In genomic region chr12:64796205-64796845, GRCh38 we compare ENCODE assay signal across 8 cellular contexts. TPM values are rescaled to one million over a fixed set of nuclear protein-coding genes. Genes with fewer than 3 reads are reported as not detected.
A peak's percentile ranks its signal among the peaks of the same experiment; 100 is the strongest.
DNase-seq lines count a peak whose midpoint lies in the region; ATAC-seq and TF ChIP-seq lines count a peak whose summit lies in the region.

No MANE protein-coding gene starts in this region.

- H3K27me3 ChIP-seq in endodermal cell (ENCODE audit: control insufficient read depth, insufficient read depth, low read length, poor library complexity, severe bottlenecking) = no peaks in the 10 kb centered on the region
- no peaks in the 10 kb centered on the region for H3K27me3 ChIP-seq in suprapubic skin

- no peaks in the 10 kb centered on the region for H3K36me3 ChIP-seq in endodermal cell (ENCODE audit: control insufficient read depth, insufficient read depth, low read length)
- H3K36me3 ChIP-seq in suprapubic skin = no peaks in the 10 kb centered on the region

- H3K36me3 Mint-ChIP-seq in endodermal cell (ENCODE audit: low read depth) = no peaks in the 10 kb centered on the region

- no peak overlapping the region for H3K27ac ChIP-seq in endodermal cell (ENCODE audit: low read depth, low read length)
- no peak overlapping the region for H3K27ac ChIP-seq in suprapubic skin

- no peaks in the 10 kb centered on the region for H3K27me3 Mint-ChIP-seq in endodermal cell (ENCODE audit: insufficient read depth)

- H3K9me3 Mint-ChIP-seq in endodermal cell = no peaks in the 10 kb centered on the region

- ATAC-seq in GM19395 (IDR thresholded peaks at IDR 0.05; ENCODE audit: unreplicated experiment) = peak; percentile 74
- ATAC-seq in HG03469 (IDR thresholded peaks at IDR 0.05; ENCODE audit: unreplicated experiment) = peak; percentile 79

- H3K4me1 ChIP-seq in endodermal cell (ENCODE audit: control insufficient read depth, insufficient read depth, low read length) = peaks cover 7% of the 10 kb centered on the region
- peaks cover 6% of the 10 kb centered on the region for H3K4me1 ChIP-seq in suprapubic skin

- H3K4me3 ChIP-seq in endodermal cell (ENCODE audit: low read length) = no peak overlapping the region
- H3K4me3 ChIP-seq in suprapubic skin = no peak overlapping the region

- no peak overlapping the region for H3K4me3 Mint-ChIP-seq in endodermal cell

- H3K9ac ChIP-seq in endodermal cell (ENCODE audit: extremely low read depth, low read length, poor library complexity, severe bottlenecking) = no peak overlapping the region

- H3K9me3 ChIP-seq in endodermal cell (ENCODE audit: control insufficient read depth, low read length) (no peaks in the 10 kb centered on the region), suprapubic skin (no peaks in the 10 kb centered on the region)

- H3K4me1 Mint-ChIP-seq in endodermal cell = peaks cover 9% of the 10 kb centered on the region

- peak overlapping the region; percentile 52 for H3K27ac Mint-ChIP-seq in endodermal cell

- no peak for TF ChIP-seq EP300 in suprapubic skin (IDR thresholded peaks at IDR 0.05)

- DNase-seq in COLO668 (lab: John Stamatoyannopoulos, UW; ENCODE audit: unreplicated experiment) (peak; percentile 79), NCI-H446 treated with DMSO at 0.1 percent for 48 hours (lab: John Stamatoyannopoulos, UW) (peak; percentile 64), endodermal cell (peak; percentile 85), middle frontal gyrus (ENCODE audit: extremely low spot score, low spot score) (peak; percentile 47), suprapubic skin (ENCODE audit: low spot score in 2 of 2) (no peak)
- DNase-seq in activated CD4-positive, CD25-positive, alpha-beta regulatory T cell (lab: John Stamatoyannopoulos, UW) = peak; percentile 21 to 36 (median 24)

- WGBS in endodermal cell (ENCODE audit: insufficient coverage in 1 of 2, insufficient read length in 1 of 2), 2 experiments = 65% methylated on average over 4 of the region's 5 CpGs; no CpG with 5 or more reads in 1 of the 2 experiments
- WGBS in suprapubic skin = 51% methylated on average over 5 of the region's 5 CpGs

- peak; percentile 93 for TF ChIP-seq CTCF in endodermal cell (conservative IDR thresholded peaks at IDR 0.05)
- TF ChIP-seq CTCF in suprapubic skin (IDR thresholded peaks at IDR 0.05) = peak; percentile 78 to 79

- no peak for TF ChIP-seq POLR2A in suprapubic skin (IDR thresholded peaks at IDR 0.05)

RNA-seq across cellular contexts. Expression of gene TBC1D30, which starts 28.1 kb away (rescaled TPM):
- 1 to 10 TPM; 1.7 to 1.9 TPM for total RNA-seq in endodermal cell
- polyA plus RNA-seq in endodermal cell (2013, experiment 1 of 2) = 1.9 TPM
- 2.2 TPM for polyA plus RNA-seq in endodermal cell (2013, experiment 2 of 2)
- total RNA-seq in suprapubic skin = 1 to 10 TPM in 3 of 4 donors, under 1 TPM in 1; 0.49 to 3.9 (median 3.1) TPM

RNA-seq across cellular contexts. Expression of gene GNS, which starts 37.1 kb away (rescaled TPM):
- total RNA-seq in endodermal cell = 10 to 100 TPM; 46.4 to 48.1 TPM
- 42.6 TPM for polyA plus RNA-seq in endodermal cell (2013, experiment 1 of 2)
- polyA plus RNA-seq in endodermal cell (2013, experiment 2 of 2) = 43.5 TPM
- total RNA-seq in suprapubic skin = 10 to 100 TPM; 46.7 to 56.7 (median 49.6) TPM

Comparison
In these comparisons a context has a peak if more than half of its experiments do, and no peak if none do; other contexts are left out.
1. DNase-seq: peak in COLO668 (single experiment), NCI-H446 treated with DMSO at 0.1 percent for 48 hours (single experiment), activated CD4-positive, CD25-positive, alpha-beta regulatory T cell (4 of 4), endodermal cell (single experiment) and middle frontal gyrus (single experiment); none in suprapubic skin (0 of 2).